Comparison of ENCODE assay signal across 8 cellular contexts in genomic region chr17:54172654-54173316, GRCh38.
DNase-seq lines count a peak whose midpoint lies in the region; FAIRE-seq and TF ChIP-seq lines count a peak whose summit lies in the region.

No MANE protein-coding gene starts in this region.

- H3K4me2 ChIP-seq in H1 (ENCODE audit: insufficient read depth in 1 of 2, low read depth in 2 of 2, low read length in 2 of 2) (no peak overlapping the region; a peak in 2 of 4 replicates), neural progenitor cell (peak overlapping the region; percentile 42)

- no peak overlapping the region for H3K23ac ChIP-seq in H1 (ENCODE audit: insufficient read length)

- no peaks in the 10 kb centered on the region for H3K27me3 Mint-ChIP-seq in neural progenitor cell (ENCODE audit: insufficient read depth, low read depth)

- no peak overlapping the region for H3K27ac Mint-ChIP-seq in neural progenitor cell

- no peaks in the 10 kb centered on the region for H3K9me3 ChIP-seq in H1 (ENCODE audit: insufficient read depth in 2 of 2, low read depth in 1 of 2, low read length in 1 of 2)
- no peaks in the 10 kb centered on the region for H3K9me3 ChIP-seq in neural progenitor cell (ENCODE audit: low read depth)

- DNase-seq in ELR (ENCODE audit: low read depth) (peak; percentile 37), NAMALWA (ENCODE audit: low spot score) (peak; percentile 27), H1 (ENCODE audit: low read depth in 1 of 2, low spot score in 2 of 2) (peak; percentile 15 to 50), neural progenitor cell (ENCODE audit: low spot score) (peak; percentile 40), NOMO-1 treated with dmso at 0.1 percent for 144 hours (lab: John Stamatoyannopoulos, UW; ENCODE audit: unreplicated experiment) (no peak)
- no peak for DNase-seq in activated effector memory CD4-positive, alpha-beta T cell treated with Interleukin-2 at 50 U/mL for 16 hours
- DNase-seq in effector CD4-positive, alpha-beta T cell = no peak
- no peak for DNase-seq in activated CD4-positive, alpha-beta T cell treated with anti-CD3 and anti-CD28 coated beads, Interleukin-2, amount 50 U/mL, for 48 hours

- H4K5ac ChIP-seq in H1 (ENCODE audit: insufficient read length, low read depth, low read length) = peak overlapping the region; percentile 97

- H3K4me1 Mint-ChIP-seq in neural progenitor cell = peaks cover 6% of the 10 kb centered on the region

- H3K4me3 ChIP-seq in H1 (ENCODE audit: extremely low read depth in 1 of 4, insufficient read depth in 2 of 4, low read depth in 3 of 4, low read length in 4 of 4) (peak overlapping the region in 1 of 4 experiments; percentile 35; a peak in 1 of 8 replicates), neural progenitor cell (no peak overlapping the region)

- no peak overlapping the region for H2BK5ac ChIP-seq in H1 (ENCODE audit: low read depth, low read length)

- no peak overlapping the region for H4K91ac ChIP-seq in H1 (replicated peaks; ENCODE audit: insufficient read length, low read length)

- H3K79me1 ChIP-seq in H1 (ENCODE audit: low read depth, low read length) = no peaks in the 10 kb centered on the region

- H3K23me2 ChIP-seq in H1 (ENCODE audit: low read depth, low read length) = no peaks in the 10 kb centered on the region

- H3K14ac ChIP-seq in H1 (ENCODE audit: insufficient read length) = no peak overlapping the region

- H3K9me3 Mint-ChIP-seq in neural progenitor cell = peaks cover 4% of the 10 kb centered on the region

- no peak overlapping the region for H2BK12ac ChIP-seq in H1 (ENCODE audit: low read depth, low read length)

- H3K18ac ChIP-seq in H1 (ENCODE audit: extremely low read depth, low read length) = no peak overlapping the region

- H3K9ac ChIP-seq in H1 (replicated peaks in 1 of 4; ENCODE audit: extremely low read depth in 1 of 4, low read depth in 3 of 4, low read length in 3 of 4) (no peak overlapping the region), neural progenitor cell (no peak overlapping the region)

- H4K20me1 ChIP-seq in H1 (replicated peaks in 1 of 2; ENCODE audit: control insufficient read depth in 1 of 2, insufficient read depth in 2 of 2, low read length in 2 of 2) = no peaks in the 10 kb centered on the region
- H4K20me1 ChIP-seq in neural progenitor cell (ENCODE audit: low read depth) = no peaks in the 10 kb centered on the region

- CTCF ChIA-PET in H1 (lab: Charles Lee; ENCODE audit: partially characterized antibody) = no interaction called here

- H2BK120ac ChIP-seq in H1 (replicated peaks; ENCODE audit: low read depth, low read length) = no peak overlapping the region

- H3K4me1 ChIP-seq in H1 (replicated peaks in 1 of 4; ENCODE audit: control insufficient read depth in 3 of 4, insufficient read depth in 4 of 4, low read length in 3 of 4) (peaks cover 0 to 7% (median 3%) of the 10 kb centered on the region in 4 experiments; a peak in 3 of 7 replicates), neural progenitor cell (peaks cover 8% of the 10 kb centered on the region)

- TF ChIP-seq CTCF in H1 (IDR thresholded peaks at IDR 0.05; ENCODE audit: control extremely low read depth in 1 of 3, insufficient read depth in 1 of 3, low read depth in 1 of 3, low read length in 3 of 3) (peak in 2 of 3 experiments; percentile 53 to 56; a peak in 3 of 4 replicates), neural progenitor cell (IDR thresholded peaks at IDR 0.05) (peak; percentile 77)

- WGBS in H1 (ENCODE audit: extremely low coverage in 1 of 2, insufficient coverage in 1 of 2, insufficient read length in 1 of 2, insufficient replicate concordance in 2 of 2, low coverage in 1 of 2, low lambda C conversion rate in 2 of 2, missing lambda C conversion rate in 1 of 2), 2 experiments = 0% methylated on average over 1 of the region's 1 CpG; no CpG with 5 or more reads in 1 of the 2 experiments

- H2AFZ ChIP-seq in H1 (ENCODE audit: low read length) = no peak overlapping the region; the same call in 1 of the 2 replicates
- peak overlapping the region; percentile 90 for H2AFZ ChIP-seq in neural progenitor cell (replicated peaks)

- H4K8ac ChIP-seq in H1 (ENCODE audit: extremely low read depth, insufficient read depth, low read length) = no peak overlapping the region

- no peak overlapping the region for H2BK15ac ChIP-seq in H1 (ENCODE audit: low read length)

- no peak overlapping the region for H2BK20ac ChIP-seq in H1 (ENCODE audit: low read length)

- H3K79me2 ChIP-seq in H1 (ENCODE audit: control insufficient read depth in 1 of 2, insufficient read depth in 2 of 2, low read length in 2 of 2) = no peaks in the 10 kb centered on the region
- H3K79me2 ChIP-seq in neural progenitor cell (ENCODE audit: low read depth) = no peaks in the 10 kb centered on the region

- no peaks in the 10 kb centered on the region for H3F3A ChIP-seq in neural progenitor cell (ENCODE audit: low read depth)

- H3K36me3 ChIP-seq in H1 (ENCODE audit: control insufficient read depth in 2 of 4, insufficient read depth in 4 of 4, low read length in 3 of 4) (no peaks in the 10 kb centered on the region), neural progenitor cell (no peaks in the 10 kb centered on the region)

- no peak for TF ChIP-seq POLR2A in H1 (IDR thresholded peaks at IDR 0.05; ENCODE audit: control extremely low read depth in 1 of 2, low read depth in 2 of 2, low read length in 2 of 2)

- no peak overlapping the region for H3K4me3 Mint-ChIP-seq in neural progenitor cell

- H3K56ac ChIP-seq in H1 (replicated peaks; ENCODE audit: insufficient read length, low read depth, low read length) = no peak overlapping the region

- peak; percentile 90 for TF ChIP-seq RAD21 in H1 (IDR thresholded peaks at IDR 0.05 in 1 of 2, conservative IDR thresholded peaks at IDR 0.05 in 1 of 2; ENCODE audit: low read depth in 2 of 2, low read length in 2 of 2)

- H3K27ac ChIP-seq in H1 (ENCODE audit: low read depth, low read length) = no peak overlapping the region
- H3K27ac ChIP-seq in neural progenitor cell = no peak overlapping the region

- no peaks in the 10 kb centered on the region for H3K27me3 ChIP-seq in H1 (replicated peaks in 1 of 4; ENCODE audit: control insufficient read depth in 3 of 4, extremely low read depth in 1 of 4, insufficient read depth in 3 of 4, low read length in 3 of 4)
- H3K27me3 ChIP-seq in neural progenitor cell = no peaks in the 10 kb centered on the region

- H3K36me3 Mint-ChIP-seq in neural progenitor cell = no peaks in the 10 kb centered on the region

- peak; percentile 28 for FAIRE-seq in H1 (lab: Jason Lieb, UNC)

- POLR2A ChIA-PET in H1 (lab: Charles Lee; ENCODE audit: partially characterized antibody) = no interaction called here

- TF ChIP-seq EP300 in H1 (IDR thresholded peaks at IDR 0.05; ENCODE audit: borderline replicate concordance in 1 of 2, low read depth in 2 of 2, low read length in 2 of 2) = no peak

- H2AK5ac ChIP-seq in H1 (ENCODE audit: low read depth, low read length) = no peak overlapping the region

- H3K4ac ChIP-seq in H1 (replicated peaks; ENCODE audit: insufficient read length, low read depth, low read length) = no peak overlapping the region

Comparison
In these comparisons a context has a peak if more than half of its experiments do, and no peak if none do; other contexts are left out.
1. DNase-seq: peak in ELR (single experiment), NAMALWA (single experiment), H1 (2 of 2) and neural progenitor cell (single experiment); none in activated effector memory CD4-positive, alpha-beta T cell treated with Interleukin-2 at 50 U/mL for 16 hours (single experiment), NOMO-1 treated with dmso at 0.1 percent for 144 hours (single experiment), effector CD4-positive, alpha-beta T cell (single experiment) and activated CD4-positive, alpha-beta T cell treated with anti-CD3 and anti-CD28 coated beads, Interleukin-2, amount 50 U/mL, for 48 hours (0 of 2).